In the genomic region with DNA sequence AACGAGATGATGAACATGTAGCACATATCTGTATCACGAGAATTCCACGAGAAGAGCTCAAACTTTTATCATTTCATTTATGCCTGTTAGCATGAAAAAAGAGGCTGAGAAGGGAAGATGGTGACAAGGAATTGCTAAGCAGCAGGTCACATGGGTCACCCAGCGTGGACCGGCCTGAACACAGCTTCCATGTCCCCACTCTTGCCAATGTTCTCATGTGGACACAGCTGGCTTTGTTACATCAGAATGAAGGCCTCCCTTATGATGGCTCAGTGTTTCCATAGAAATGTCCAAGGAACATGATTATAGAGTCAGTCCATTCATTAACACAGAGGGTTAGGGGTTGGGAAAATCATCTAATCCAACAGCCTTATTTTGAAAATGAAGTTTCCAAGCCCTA, we compare ENCODE assay signal across 25 cellular contexts.
"Had no signal": no experiment of that assay in that cellular context is flagged by ENCODE, and none has a peak within 500 bp of the region (broad histone marks: within the 10 kb centered on the region; RNA-seq: fewer than 3 reads in every experiment).

No MANE protein-coding gene starts in this region.

- H3K79me2 ChIP-seq: hepatocyte had no signal

- H3K4me1 Mint-ChIP-seq: activated B cell treated with CpG ODN at 0.5 μM for 24 hours; activated naive CD4-positive, alpha-beta T cell treated with anti-CD3 and anti-CD28 coated beads, Interleukin-2, amount 10 ng/mL, durations not matched to agents 7 days and 5 days; activated naive CD8-positive, alpha-beta T cell treated with anti-CD3 and anti-CD28 coated beads, Interleukin-2, amount 10 ng/mL, durations not matched to agents 7 days and 5 days; central memory CD8-positive, alpha-beta T cell; immature natural killer cell; memory B cell; naive thymus-derived CD8-positive, alpha-beta T cell; stimulated activated naive B cell treated with anti-CD40 and anti-IgM and Interleukin-4, amounts not matched to agents 10 μg/mL and 1 μg/mL and 100 μg/mL, for 72 hours had no signal

- H3K36me3 Mint-ChIP-seq: activated naive CD4-positive, alpha-beta T cell treated with anti-CD3 and anti-CD28 coated beads, Interleukin-2, amount 10 ng/mL, durations not matched to agents 7 days and 5 days; activated naive CD8-positive, alpha-beta T cell treated with anti-CD3 and anti-CD28 coated beads, Interleukin-2, amount 10 ng/mL, durations not matched to agents 7 days and 5 days; immature natural killer cell; memory B cell; naive thymus-derived CD8-positive, alpha-beta T cell; neural progenitor cell; stimulated activated naive B cell treated with anti-CD40 and anti-IgM and Interleukin-4, amounts not matched to agents 10 μg/mL and 1 μg/mL and 100 μg/mL, for 72 hours had no signal

- H3K9me3 Mint-ChIP-seq: activated B cell treated with CpG ODN at 0.5 μM for 24 hours; activated naive CD4-positive, alpha-beta T cell treated with anti-CD3 and anti-CD28 coated beads, Interleukin-2, amount 10 ng/mL, durations not matched to agents 7 days and 5 days; activated naive CD8-positive, alpha-beta T cell treated with anti-CD3 and anti-CD28 coated beads, Interleukin-2, amount 10 ng/mL, durations not matched to agents 7 days and 5 days; central memory CD8-positive, alpha-beta T cell; memory B cell; T-helper 2 cell treated with Interferon-gamma antibody and Interleukin-4, amounts not matched to agents 5 μg/mL and 100 μg/mL, for 36 hours had no signal

- ATAC-seq: effector memory CD8-positive, alpha-beta T cell; foreskin keratinocyte; naive thymus-derived CD8-positive, alpha-beta T cell; right cardiac atrium; stimulated activated naive B cell treated with anti-CD40 and anti-IgM and Interleukin-4, amounts not matched to agents 10 μg/mL and 1 μg/mL and 100 μg/mL, for 72 hours had no signal

- H2AFZ ChIP-seq: hepatocyte, neural progenitor cell had no signal

- H3K4me3 Mint-ChIP-seq: activated B cell treated with CpG ODN at 0.5 μM for 24 hours; activated naive CD4-positive, alpha-beta T cell treated with anti-CD3 and anti-CD28 coated beads, Interleukin-2, amount 10 ng/mL, durations not matched to agents 7 days and 5 days; activated naive CD8-positive, alpha-beta T cell treated with anti-CD3 and anti-CD28 coated beads, Interleukin-2, amount 10 ng/mL, durations not matched to agents 7 days and 5 days; central memory CD8-positive, alpha-beta T cell; effector memory CD8-positive, alpha-beta T cell; immature natural killer cell; memory B cell; naive thymus-derived CD8-positive, alpha-beta T cell; neural progenitor cell; stimulated activated naive B cell treated with anti-CD40 and anti-IgM and Interleukin-4, amounts not matched to agents 10 μg/mL and 1 μg/mL and 100 μg/mL, for 72 hours; T-helper 2 cell treated with Interferon-gamma antibody and Interleukin-4, amounts not matched to agents 5 μg/mL and 100 μg/mL, for 36 hours had no signal

- H3K27me3 ChIP-seq: colonic mucosa, foreskin keratinocyte, hepatocyte, neural progenitor cell, ovary, stomach, tibial nerve had no signal

- H3K27me3 Mint-ChIP-seq: activated B cell treated with CpG ODN at 0.5 μM for 24 hours; activated naive CD4-positive, alpha-beta T cell treated with anti-CD3 and anti-CD28 coated beads, Interleukin-2, amount 10 ng/mL, durations not matched to agents 7 days and 5 days; activated naive CD8-positive, alpha-beta T cell treated with anti-CD3 and anti-CD28 coated beads, Interleukin-2, amount 10 ng/mL, durations not matched to agents 7 days and 5 days; memory B cell; stimulated activated naive B cell treated with anti-CD40 and anti-IgM and Interleukin-4, amounts not matched to agents 10 μg/mL and 1 μg/mL and 100 μg/mL, for 72 hours had no signal

- H3K4me3 ChIP-seq: breast epithelium, colonic mucosa, hepatocyte, neural progenitor cell, ovary, stomach, tibial nerve had no signal

- DNase-seq: activated B cell treated with CpG ODN at 0.5 μM for 24 hours; activated effector memory CD4-positive, alpha-beta T cell treated with anti-CD3 and anti-CD28 coated beads, Interleukin-2, amount 50 U/mL, for 16 hours; activated naive CD4-positive, alpha-beta T cell treated with anti-CD3 and anti-CD28 coated beads, Interleukin-2, amount 10 ng/mL, durations not matched to agents 7 days and 5 days; activated naive CD8-positive, alpha-beta T cell treated with anti-CD3 and anti-CD28 coated beads, Interleukin-2, amount 10 ng/mL, durations not matched to agents 7 days and 5 days; activated T-cell treated with anti-CD3 and anti-CD28 coated beads for 4 hours; colonic mucosa; effector memory CD8-positive, alpha-beta T cell; foreskin keratinocyte; glutamatergic neuron; immature natural killer cell; naive thymus-derived CD8-positive, alpha-beta T cell; ovary; right cardiac atrium; stimulated activated CD4-positive, alpha-beta T cell treated with anti-CD3 and anti-CD28 coated beads, Interleukin-15, amount 100 ng/mL, for 24 hours; stimulated activated CD4-positive, alpha-beta T cell treated with anti-CD3 and anti-CD28 coated beads, Interleukin-2, amount 100 ng/mL, for 24 hours; stimulated activated naive B cell treated with anti-CD40 and anti-IgM and Interleukin-4, amounts not matched to agents 10 μg/mL and 1 μg/mL and 100 μg/mL, for 72 hours; stomach; T-helper 1 cell had no signal

- H3K4me1 ChIP-seq: breast epithelium, colonic mucosa, foreskin keratinocyte, neural progenitor cell, stomach, tibial nerve had no signal

- H3K27ac ChIP-seq: breast epithelium, colonic mucosa, foreskin keratinocyte, hepatocyte, neural progenitor cell, ovary, stomach, tibial nerve had no signal

- H3K27ac Mint-ChIP-seq: activated B cell treated with CpG ODN at 0.5 μM for 24 hours; activated naive CD4-positive, alpha-beta T cell treated with anti-CD3 and anti-CD28 coated beads, Interleukin-2, amount 10 ng/mL, durations not matched to agents 7 days and 5 days; activated naive CD8-positive, alpha-beta T cell treated with anti-CD3 and anti-CD28 coated beads, Interleukin-2, amount 10 ng/mL, durations not matched to agents 7 days and 5 days; effector memory CD8-positive, alpha-beta T cell; immature natural killer cell; memory B cell; stimulated activated naive B cell treated with anti-CD40 and anti-IgM and Interleukin-4, amounts not matched to agents 10 μg/mL and 1 μg/mL and 100 μg/mL, for 72 hours; T-helper 2 cell treated with Interferon-gamma antibody and Interleukin-4, amounts not matched to agents 5 μg/mL and 100 μg/mL, for 36 hours had no signal

- H3K36me3 ChIP-seq: breast epithelium, colonic mucosa, neural progenitor cell, ovary, stomach, tibial nerve had no signal

- H3K4me2 ChIP-seq: hepatocyte, neural progenitor cell had no signal
